Comparison of ENCODE assay signal across 10 cellular contexts in the genomic region with DNA sequence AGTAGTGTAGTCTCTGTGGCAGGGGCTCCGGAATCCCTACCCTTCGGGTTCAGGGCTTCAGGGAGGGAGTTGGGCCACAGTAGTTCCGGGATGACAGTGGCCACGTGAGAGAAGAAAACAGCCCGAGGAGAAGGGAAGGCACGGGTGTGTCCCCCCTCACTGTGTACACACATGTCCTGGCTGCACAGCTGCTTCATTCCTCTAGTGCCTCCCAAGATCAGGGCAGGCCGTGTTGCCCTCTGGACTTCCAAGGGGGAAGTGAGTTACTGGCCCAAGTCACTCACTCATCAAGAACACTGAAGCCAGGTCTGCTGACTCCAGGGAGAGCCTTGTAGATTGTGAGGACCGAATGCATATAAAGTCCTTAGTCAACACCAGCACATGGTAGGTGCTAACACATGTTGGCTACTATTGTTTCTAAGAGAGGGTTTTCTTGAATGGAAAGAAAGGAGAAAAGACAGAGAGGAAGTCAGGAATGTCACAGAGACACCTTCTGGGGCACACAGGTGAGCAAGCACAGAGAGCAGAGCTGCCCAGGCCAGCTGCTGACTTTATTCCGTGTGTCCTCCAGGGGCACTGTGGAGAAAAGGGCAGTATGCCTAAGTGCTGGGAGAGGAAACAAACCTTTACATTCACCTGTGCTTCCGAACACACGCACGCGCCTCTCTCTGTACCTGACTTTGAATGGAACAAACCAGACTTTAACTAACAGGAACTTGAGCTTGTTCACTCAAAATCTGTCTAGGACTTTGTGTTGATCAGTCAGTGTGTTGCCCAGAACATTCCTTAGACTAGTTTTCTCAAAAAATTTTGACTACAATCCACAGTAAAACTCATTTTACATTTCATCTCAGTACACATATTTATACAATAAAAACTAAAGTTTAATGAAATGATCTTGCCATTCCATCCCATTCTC. TPM values are rescaled to one million over a fixed set of nuclear protein-coding genes. Genes with fewer than 3 reads are reported as not detected.
DNase-seq lines count a peak whose midpoint lies in the region; ATAC-seq and TF ChIP-seq lines count a peak whose summit lies in the region.
"Had no signal": no experiment of that assay in that cellular context is flagged by ENCODE, and none has a peak within 500 bp of the region (broad histone marks: within the 10 kb centered on the region; RNA-seq: fewer than 3 reads in every experiment).

No MANE protein-coding gene starts in this region.

- no peaks in the 10 kb centered on the region for H3K9me3 Mint-ChIP-seq in stimulated activated naive B cell treated with anti-CD40 and anti-IgM and Interleukin-4, amounts not matched to agents 10 μg/mL and 1 μg/mL and 100 μg/mL, for 72 hours
- H3K9me3 Mint-ChIP-seq: CD8-positive, alpha-beta T cell had no signal

- H3K27ac ChIP-seq in SK-N-MC (peak overlapping the region; percentile 55), right cardiac atrium (ENCODE audit: low read length) (no peak overlapping the region), RWPE1 (no peak overlapping the region)

- H3K9me3 ChIP-seq in SK-N-MC (ENCODE audit: low read depth, low read length) (no peaks in the 10 kb centered on the region), right cardiac atrium (ENCODE audit: control insufficient read depth, low read length) (no peaks in the 10 kb centered on the region)

- H3K27me3 Mint-ChIP-seq in stimulated activated naive B cell treated with anti-CD40 and anti-IgM and Interleukin-4, amounts not matched to agents 10 μg/mL and 1 μg/mL and 100 μg/mL, for 72 hours, result no peaks in the 10 kb centered on the region

- intact Hi-C loops in right cardiac atrium (cut with DNase I), result no loop called here

- no peak for TF ChIP-seq CTCF in RWPE1 (conservative IDR thresholded peaks at IDR 0.05; ENCODE audit: low read depth)

- no peaks in the 10 kb centered on the region for H3K27me3 ChIP-seq in right cardiac atrium (ENCODE audit: control insufficient read depth, insufficient read depth)

- H3K4me1 ChIP-seq in right cardiac atrium (ENCODE audit: control insufficient read depth, insufficient read depth, low read length), result no peaks in the 10 kb centered on the region

- H3K4me3 ChIP-seq in SK-N-MC (no peak overlapping the region), right cardiac atrium (ENCODE audit: low read length) (no peak overlapping the region)

- POLR2A ChIA-PET in RWPE1 (lab: Yijun Ruan, JAX; ENCODE audit: low non-redundant PET), result no interaction called here

- peak; percentile 31 to 39 for DNase-seq in SHP77 (lab: John Stamatoyannopoulos, UW)
- DNase-seq in SHP77 treated with DMSO at 0.1 percent for 48 hours (lab: John Stamatoyannopoulos, UW), result no peak
- DNase-seq in SK-N-MC (ENCODE audit: low read depth, low spot score), result no peak
- DNase-seq in right cardiac atrium, result peak; percentile 39 to 55 (median 48)
- DNase-seq in stimulated activated naive B cell treated with anti-CD40 and anti-IgM and Interleukin-4, amounts not matched to agents 10 μg/mL and 1 μg/mL and 100 μg/mL, for 72 hours, result no peak
- no peak for DNase-seq in RWPE1 (ENCODE audit: low spot score)
- DNase-seq in DMS153 treated with DMSO at 0.1 percent for 48 hours (lab: John Stamatoyannopoulos, UW; ENCODE audit: unreplicated experiment), result no peak

- H3K36me3 Mint-ChIP-seq in stimulated activated naive B cell treated with anti-CD40 and anti-IgM and Interleukin-4, amounts not matched to agents 10 μg/mL and 1 μg/mL and 100 μg/mL, for 72 hours, result peaks cover 16 to 30% of the 10 kb centered on the region in 2 donors

- no peak overlapping the region for H3K4me3 Mint-ChIP-seq in stimulated activated naive B cell treated with anti-CD40 and anti-IgM and Interleukin-4, amounts not matched to agents 10 μg/mL and 1 μg/mL and 100 μg/mL, for 72 hours
- H3K4me3 Mint-ChIP-seq: CD8-positive, alpha-beta T cell had no signal

- H3K9ac ChIP-seq in SK-N-MC (ENCODE audit: insufficient read length), result peak overlapping the region; percentile 28

- H3K4me1 Mint-ChIP-seq in stimulated activated naive B cell treated with anti-CD40 and anti-IgM and Interleukin-4, amounts not matched to agents 10 μg/mL and 1 μg/mL and 100 μg/mL, for 72 hours, result no peaks in the 10 kb centered on the region

- peaks cover 3% of the 10 kb centered on the region; the same call in 1 of the 2 replicates for H3K36me3 ChIP-seq in SK-N-MC (ENCODE audit: insufficient read depth, low read length)

- ATAC-seq in right cardiac atrium (peak; percentile 45 to 66), GM21360 (IDR thresholded peaks at IDR 0.05; ENCODE audit: unreplicated experiment) (no peak)
- ATAC-seq in stimulated activated naive B cell treated with anti-CD40 and anti-IgM and Interleukin-4, amounts not matched to agents 10 μg/mL and 1 μg/mL and 100 μg/mL, for 72 hours (replicated peaks), result peak in 1 of 2 donors; percentile 27
- ATAC-seq: CD8-positive, alpha-beta T cell had no signal

- H3K27ac Mint-ChIP-seq in stimulated activated naive B cell treated with anti-CD40 and anti-IgM and Interleukin-4, amounts not matched to agents 10 μg/mL and 1 μg/mL and 100 μg/mL, for 72 hours, result peak overlapping the region; percentile 33

- WGBS in right cardiac atrium, result 75% methylated on average over 13 of the region's 13 CpGs

- CTCF ChIA-PET in RWPE1 (lab: Yijun Ruan, JAX), result interaction anchor here (0.5 to 1.0 kb wide), 5 partner anchors 9 to 1046 kb away, joined by 3 to 4 read pairs (median 4); no protein-coding TSS in a partner anchor

RNA-seq across cellular contexts. Expression of a gene that starts 40.0 kb away (rescaled TPM):
- not detected for total RNA-seq in right cardiac atrium
- polyA plus RNA-seq in right cardiac atrium, result 0.02 TPM
- total RNA-seq: T-helper 2 cell treated with Interferon-gamma antibody and Interleukin-4, amounts not matched to agents 100 ng/mL and 5 ng/mL, for 36 hours had no signal

Comparison
In these comparisons a context has a peak if more than half of its experiments do, and no peak if none do; other contexts are left out.
1. DNase-seq: peak in SHP77 (2 of 2) and right cardiac atrium (3 of 3); none in SHP77 treated with DMSO at 0.1 percent for 48 hours (single experiment), SK-N-MC (single experiment), stimulated activated naive B cell treated with anti-CD40 and anti-IgM and Interleukin-4, amounts not matched to agents 10 μg/mL and 1 μg/mL and 100 μg/mL, for 72 hours (single experiment), RWPE1 (single experiment) and DMS153 treated with DMSO at 0.1 percent for 48 hours (single experiment).